Comparison of ENCODE assay signal across 10 cellular contexts in genomic region chr1:166089804-166090203, GRCh38.
A peak's percentile ranks its signal among the peaks of the same experiment; 100 is the strongest.
DNase-seq lines count a peak whose midpoint lies in the region; ATAC-seq and TF ChIP-seq lines count a peak whose summit lies in the region.
"Had no signal": no experiment of that assay in that cellular context is flagged by ENCODE, and none has a peak within 500 bp of the region (broad histone marks: within the 10 kb centered on the region; RNA-seq: fewer than 3 reads in every experiment).

No MANE protein-coding gene starts in this region.

- ATAC-seq in GM18907 (IDR thresholded peaks at IDR 0.05; ENCODE audit: unreplicated experiment) (peak; percentile 64), HG02938 (IDR thresholded peaks at IDR 0.05; ENCODE audit: unreplicated experiment) (peak; percentile 82), mucosa of descending colon (no peak)

- CTCF ChIA-PET in GM10248 (lab: Yijun Ruan, JAX) = interaction anchor here (1.0 to 1.4 kb wide), 5 partner anchors 9 to 343 kb away, joined by 3 read pairs; no protein-coding TSS in a partner anchor

- intact Hi-C loops in mucosa of descending colon (cut with DNase I, micrococcal nuclease) = no loop called here

- no peak overlapping the region for H3K4me3 ChIP-seq in mucosa of descending colon
- H3K4me3 ChIP-seq: skin epidermis had no signal

- H3K9me3 ChIP-seq in mucosa of descending colon = no peaks in the 10 kb centered on the region

- H3K4me1 ChIP-seq in mucosa of descending colon (ENCODE audit: low read depth) = no peaks in the 10 kb centered on the region

- TF ChIP-seq CTCF in GM10248 (IDR thresholded peaks at IDR 0.05; ENCODE audit: control extremely low read depth, extremely low read depth, low read depth, missing control alignments) (peak; percentile 16), mucosa of descending colon (IDR thresholded peaks at IDR 0.05) (no peak)

- peak; percentile 38 for DNase-seq in GM10248 (ENCODE audit: extremely low spot score)
- DNase-seq in NOMO-1 (lab: John Stamatoyannopoulos, UW; ENCODE audit: unreplicated experiment in 2 of 2) = peak; percentile 37 to 58
- DNase-seq in cerebellum (ENCODE audit: low spot score) = no peak
- DNase-seq in mucosa of descending colon = no peak
- DNase-seq in NCI-H524 treated with DMSO at 0.1 percent for 48 hours (lab: John Stamatoyannopoulos, UW) = no peak
- DNase-seq in activated CD4-positive, CD25-positive, alpha-beta regulatory T cell treated with anti-CD3 and anti-CD28 coated beads, Interleukin-2, amount 50 U/mL, for 72 hours = no peak
- DNase-seq: NCI-H2171 treated with DMSO at 0.1 percent for 48 hours had no signal

- no peaks in the 10 kb centered on the region for H3K36me3 ChIP-seq in mucosa of descending colon (ENCODE audit: low read depth)

- POLR2A ChIA-PET in GM10248 (lab: Yijun Ruan, JAX) = no interaction called here

Comparison
In these comparisons a context has a peak if more than half of its experiments do, and no peak if none do; other contexts are left out.
1. DNase-seq: peak in GM10248 (single experiment) and NOMO-1 (2 of 2); none in cerebellum (single experiment), mucosa of descending colon (0 of 3), NCI-H524 treated with DMSO at 0.1 percent for 48 hours (single experiment) and activated CD4-positive, CD25-positive, alpha-beta regulatory T cell treated with anti-CD3 and anti-CD28 coated beads, Interleukin-2, amount 50 U/mL, for 72 hours (single experiment).